In genomic region chr12:45257185-45257585, GRCh38 we compare ENCODE assay signal across 8 cellular contexts. TPM values are rescaled to one million over a fixed set of nuclear protein-coding genes. Genes with fewer than 3 reads are reported as not detected.
DNase-seq lines count a peak whose midpoint lies in the region; ATAC-seq and TF ChIP-seq lines count a peak whose summit lies in the region.

No MANE protein-coding gene starts in this region.

- H3K27me3 ChIP-seq in left lung (no peaks in the 10 kb centered on the region), GM23248 (replicated peaks; ENCODE audit: insufficient read depth) (no peaks in the 10 kb centered on the region)

- ATAC-seq in GM21619 (IDR thresholded peaks at IDR 0.05; ENCODE audit: unreplicated experiment): peak; percentile 86
- peak; percentile 70 for ATAC-seq in HG03558 (IDR thresholded peaks at IDR 0.05; ENCODE audit: extremely low read depth, unreplicated experiment)
- ATAC-seq in left lung: peak; percentile 53
- ATAC-seq in GM19328 (IDR thresholded peaks at IDR 0.05; ENCODE audit: unreplicated experiment): no peak

- intact Hi-C loops in left lung (cut with DNase I): no loop called here

- no peaks in the 10 kb centered on the region for H4K20me1 ChIP-seq in GM23248 (ENCODE audit: insufficient read depth)

- no peak overlapping the region for H3K4me3 ChIP-seq in left lung
- H3K4me3 ChIP-seq in GM23248: no peak overlapping the region

- H2AFZ ChIP-seq in GM23248: no peak overlapping the region

- H3K4me1 ChIP-seq in left lung (peaks cover 0 to 31% of the 10 kb centered on the region in 2 donors), GM23248 (ENCODE audit: insufficient read depth) (peaks cover 19% of the 10 kb centered on the region)

- peak; percentile 3 for TF ChIP-seq CTCF in GM13977 (IDR thresholded peaks at IDR 0.05; ENCODE audit: extremely low read depth, insufficient read depth, missing control alignments)
- TF ChIP-seq CTCF in left lung (IDR thresholded peaks at IDR 0.05): no peak

- no peaks in the 10 kb centered on the region for H3K9me3 ChIP-seq in left lung
- H3K9me3 ChIP-seq in GM23248 (ENCODE audit: low read depth): no peaks in the 10 kb centered on the region

- no peak overlapping the region for H3K4me2 ChIP-seq in GM23248 (ENCODE audit: unreplicated experiment)

- H3K79me2 ChIP-seq in GM23248 (ENCODE audit: insufficient read depth): peaks cover 89% of the 10 kb centered on the region

- peaks cover 26% of the 10 kb centered on the region; the same call in 1 of the 2 replicates for H3F3A ChIP-seq in GM23248 (ENCODE audit: insufficient read depth)

- H3K9me2 ChIP-seq in GM23248 (ENCODE audit: insufficient read depth): no peaks in the 10 kb centered on the region

- H3K36me3 ChIP-seq in left lung (no peaks in the 10 kb centered on the region), GM23248 (ENCODE audit: low read depth) (no peaks in the 10 kb centered on the region)

- WGBS in GM23248 (ENCODE audit: low coverage in 1 of 2, low lambda C conversion rate in 2 of 2, missing lambda C conversion rate in 2 of 2), 2 experiments: 99% methylated on average over 4 of the region's 4 CpGs

- in situ Hi-C loops in GM13977 (cut with MboI; ENCODE audit: low pct_unique_long_range_greater_than_20kb, low sequenced_read_pairs, unreplicated experiment): no loop called here
- in situ Hi-C loops in GM23248 (cut with MboI): no loop called here

- DNase-seq in GM13977 (ENCODE audit: low spot score): peak; percentile 45
- no peak for DNase-seq in left lung
- DNase-seq in central memory CD4-positive, alpha-beta T cell: no peak
- DNase-seq in kidney tubule cell (ENCODE audit: low spot score): no peak
- DNase-seq in GM23248: no peak

- H3K27ac ChIP-seq in left lung (no peak overlapping the region), GM23248 (no peak overlapping the region)

- no peak overlapping the region for H3K9ac ChIP-seq in GM23248

RNA-seq across cellular contexts. Expression of gene ANO6, which starts 41.3 kb away (rescaled TPM):
- total RNA-seq in left lung: 10 to 100 TPM; 63.8 to 79.7 TPM
- total RNA-seq in GM23248 (2014; rRNA removed; shearing (Covaris generic)): 65.4 and 75.4 TPM in 2 replicates
- 48.4 and 50.1 TPM in 2 replicates for polyA plus RNA-seq in GM23248 (2016; fragmentation: Nextera tagmentation; extraction: Ambion mirVana)
